ENCODE assay signal across 17 cellular contexts in genomic region chr11:87012089-87012488, GRCh38. TPM values are rescaled to one million over a fixed set of nuclear protein-coding genes. Genes with fewer than 3 reads are reported as not detected.
A peak's percentile ranks its signal among the peaks of the same experiment; 100 is the strongest.
DNase-seq lines count a peak whose midpoint lies in the region; ATAC-seq, FAIRE-seq and TF ChIP-seq lines count a peak whose summit lies in the region.
"Had no signal": no experiment of that assay in that cellular context is flagged by ENCODE, and none has a peak within 500 bp of the region (broad histone marks: within the 10 kb centered on the region; RNA-seq: fewer than 3 reads in every experiment).

No MANE protein-coding gene starts in this region.

- FAIRE-seq in HepG2 (lab: Jason Lieb, UNC), result peak; percentile 15
- no peak for FAIRE-seq in K562 (lab: Jason Lieb, UNC)
- FAIRE-seq: GM12891, GM18507 had no signal

- no peaks in the 10 kb centered on the region for H3K9me1 ChIP-seq in K562 (ENCODE audit: control insufficient read depth, insufficient read depth, low read length)

- H3K9me2 ChIP-seq in SK-N-SH, result no peaks in the 10 kb centered on the region

- POLR2A ChIA-PET in HepG2 (lab: Yijun Ruan, JAX), result interaction anchor here (1.3 to 2.1 kb wide), 2 partner anchors 26 to 56 kb away, joined by 4 to 9 read pairs; partner anchors contain the start of genes FZD4 and TMEM135
- POLR2A ChIA-PET in K562 (lab: Yijun Ruan, JAX), result interaction anchor here (1.4 kb wide), 1 partner anchor 19 kb away, joined by 5 read pairs; no protein-coding TSS in a partner anchor
- POLR2A ChIA-PET in SK-N-SH (lab: Yijun Ruan, JAX), result no interaction called here

- CTCF ChIA-PET in HepG2 (lab: Yijun Ruan, JAX; ENCODE audit: low intra/inter-chr PET ratio, low total read pairs), result no interaction called here
- CTCF ChIA-PET in K562 (lab: Yijun Ruan, JAX; ENCODE audit: low intra/inter-chr PET ratio), result no interaction called here
- CTCF ChIA-PET in SK-N-SH (lab: Yijun Ruan, JAX), result interaction anchor here (0.7 kb wide), 1 partner anchor 28 kb away, joined by 3 read pairs; no protein-coding TSS in a partner anchor

- intact Hi-C loops in HepG2 (cut with micrococcal nuclease; ENCODE audit: unreplicated experiment) (no loop called here), right lobe of liver (cut with DNase I) (no loop called here), K562 (cut with micrococcal nuclease) (no loop called here), upper lobe of right lung (cut with DNase I) (no loop called here)

- H3K9ac ChIP-seq in HepG2 (ENCODE audit: insufficient read depth, low read depth, low read length), result no peak overlapping the region
- H3K9ac ChIP-seq in K562 (ENCODE audit: insufficient read depth in 1 of 2, low read depth in 2 of 2, low read length in 2 of 2), result no peak overlapping the region
- no peak overlapping the region for H3K9ac ChIP-seq in SK-N-SH

- peak in 1 of 2 experiments; percentile 78; a peak in 2 of 4 replicates for TF ChIP-seq EP300 in HepG2 (IDR thresholded peaks at IDR 0.05; ENCODE audit: low read depth in 2 of 2, low read length in 2 of 2)
- TF ChIP-seq EP300 in HepG2 (CRISPR knock-in tag; IDR thresholded peaks at IDR 0.05; ENCODE audit: borderline replicate concordance), result no peak
- no peak for TF ChIP-seq EP300 in K562 (IDR thresholded peaks at IDR 0.05; ENCODE audit: low read length)
- no peak for TF ChIP-seq EP300 in SK-N-SH (IDR thresholded peaks at IDR 0.05; ENCODE audit: borderline replicate concordance in 1 of 2, low read depth in 1 of 2, low read length in 1 of 2)

- H3K4me1 ChIP-seq in HepG2 (ENCODE audit: insufficient read depth, low read length) (peaks cover 53% of the 10 kb centered on the region), right lobe of liver (no peaks in the 10 kb centered on the region), K562 (replicated peaks in 1 of 2; ENCODE audit: control insufficient read depth in 2 of 2, insufficient read depth in 2 of 2, low read length in 2 of 2) (no peaks in the 10 kb centered on the region), upper lobe of right lung (no peaks in the 10 kb centered on the region), SK-N-SH (ENCODE audit: control insufficient read depth in 1 of 2, insufficient read depth in 2 of 2, low read depth in 1 of 2, low read length in 1 of 2) (no peaks in the 10 kb centered on the region)

- H3K4me2 ChIP-seq in HepG2 (ENCODE audit: low read depth, low read length) (0 out of 2 replicates have a peak overlapping the region, but pooled peaks have one; percentile 9), K562 (ENCODE audit: insufficient read depth, low read length) (no peak overlapping the region), SK-N-SH (no peak overlapping the region)
- H3K4me2 ChIP-seq: GM23338 had no signal

- no peaks in the 10 kb centered on the region for H3K36me3 ChIP-seq in HepG2 (replicated peaks in 1 of 2; ENCODE audit: control insufficient read depth in 1 of 2, insufficient read depth in 2 of 2, low read length in 2 of 2)
- no peaks in the 10 kb centered on the region for H3K36me3 ChIP-seq in right lobe of liver
- H3K36me3 ChIP-seq in K562 (ENCODE audit: control insufficient read depth, insufficient read depth, low read length), result no peaks in the 10 kb centered on the region
- H3K36me3 ChIP-seq in upper lobe of right lung, result no peaks in the 10 kb centered on the region
- H3K36me3 ChIP-seq in SK-N-SH (replicated peaks in 1 of 2; ENCODE audit: control insufficient read depth in 1 of 2, insufficient read depth in 2 of 2, low read length in 1 of 2), result no peaks in the 10 kb centered on the region

- no peaks in the 10 kb centered on the region for H3K9me3 ChIP-seq in HepG2 (ENCODE audit: low read length)
- no peaks in the 10 kb centered on the region for H3K9me3 ChIP-seq in right lobe of liver
- no peaks in the 10 kb centered on the region for H3K9me3 ChIP-seq in K562 (replicated peaks; ENCODE audit: control insufficient read depth, insufficient read depth, low read depth, low read length)
- no peaks in the 10 kb centered on the region for H3K9me3 ChIP-seq in upper lobe of right lung
- no peaks in the 10 kb centered on the region for H3K9me3 ChIP-seq in SK-N-SH
- H3K9me3 ChIP-seq: Caco-2 had no signal

- H3K27ac ChIP-seq in HepG2 (ENCODE audit: extremely low read length, insufficient read depth, low read length) (no peak overlapping the region), right lobe of liver (no peak overlapping the region), K562 (ENCODE audit: extremely low read depth, low read depth, low read length) (no peak overlapping the region), upper lobe of right lung (no peak overlapping the region), SK-N-SH (ENCODE audit: low read depth in 2 of 2, low read length in 1 of 2) (no peak overlapping the region)

- ATAC-seq in HepG2 (peak; percentile 72), right lobe of liver (no peak), K562 (0 out of 3 replicates have a peak, but pooled peaks have one; percentile 28), upper lobe of right lung (peak; percentile 27)
- ATAC-seq: GM23338, HCT116 had no signal

- in situ Hi-C loops in HepG2 (cut with HindIII; ENCODE audit: extremely low pct_ligation_motif_present, low pct_unique_long_range_greater_than_20kb) (no loop called here), K562 (cut with MboI) (no loop called here)

- H4K20me1 ChIP-seq in HepG2 (ENCODE audit: insufficient read depth, low read length), result no peaks in the 10 kb centered on the region
- no peaks in the 10 kb centered on the region for H4K20me1 ChIP-seq in K562 (replicated peaks; ENCODE audit: control insufficient read depth, insufficient read depth, low read length)
- H4K20me1 ChIP-seq in SK-N-SH (ENCODE audit: insufficient read depth), result no peaks in the 10 kb centered on the region

- H3K27me3 ChIP-seq in HepG2 (ENCODE audit: control insufficient read depth in 1 of 2, insufficient read depth in 2 of 2, low read length in 2 of 2), result no peaks in the 10 kb centered on the region
- no peaks in the 10 kb centered on the region for H3K27me3 ChIP-seq in right lobe of liver
- no peaks in the 10 kb centered on the region for H3K27me3 ChIP-seq in K562 (ENCODE audit: control insufficient read depth in 2 of 2, insufficient read depth in 2 of 2, low read length in 2 of 2)
- no peaks in the 10 kb centered on the region for H3K27me3 ChIP-seq in upper lobe of right lung
- no peaks in the 10 kb centered on the region for H3K27me3 ChIP-seq in SK-N-SH (ENCODE audit: insufficient read depth)

- H3F3A ChIP-seq in SK-N-SH (replicated peaks; ENCODE audit: insufficient read depth), result no peaks in the 10 kb centered on the region

- BruUV-seq in HepG2 (replicated peaks; lab: Mats Ljungman, UMichigan), result no TSS peak
- no TSS peak for BruUV-seq in K562 (replicated peaks; lab: Mats Ljungman, UMichigan)

- H3K79me2 ChIP-seq in HepG2 (ENCODE audit: insufficient read depth, low read length), result no peaks in the 10 kb centered on the region
- H3K79me2 ChIP-seq in K562 (ENCODE audit: control insufficient read depth, insufficient read depth, low read length), result no peaks in the 10 kb centered on the region
- H3K79me2 ChIP-seq in SK-N-SH (ENCODE audit: insufficient read depth), result no peaks in the 10 kb centered on the region

- TF ChIP-seq POLR2A in HepG2 (IDR thresholded peaks at IDR 0.05; ENCODE audit: insufficient read depth in 1 of 2, low read depth in 2 of 2, low read length in 2 of 2) (no peak), right lobe of liver (IDR thresholded peaks at IDR 0.05) (no peak), K562 (conservative IDR thresholded peaks at IDR 0.05) (no peak)

- TF ChIP-seq CTCF in HepG2 (CRISPR knock-in tag; IDR thresholded peaks at IDR 0.05), result no peak
- TF ChIP-seq CTCF in right lobe of liver (IDR thresholded peaks at IDR 0.05), result no peak
- TF ChIP-seq CTCF in K562 (IDR thresholded peaks at IDR 0.05 in 2 of 3, conservative IDR thresholded peaks at IDR 0.05 in 1 of 3; ENCODE audit: insufficient read depth in 2 of 3, low read depth in 1 of 3, low read length in 3 of 3), result no peak
- no peak for TF ChIP-seq CTCF in upper lobe of right lung (IDR thresholded peaks at IDR 0.05)
- no peak for TF ChIP-seq CTCF in SK-N-SH (IDR thresholded peaks at IDR 0.05)

- DNase-seq in HepG2 (ENCODE audit: low spot score), result peak; percentile 65
- no peak for DNase-seq in right lobe of liver
- DNase-seq in K562 (ENCODE audit: extremely low read depth in 1 of 4, low spot score in 3 of 4), result no peak
- no peak for DNase-seq in upper lobe of right lung
- DNase-seq in COLO668 (lab: John Stamatoyannopoulos, UW; ENCODE audit: unreplicated experiment), result no peak
- DNase-seq in SK-N-SH, result no peak
- DNase-seq: C1 segment of cervical spinal cord; Caco-2; CD4-positive, alpha-beta memory T cell; DMS153; DMS79 treated with DMSO at 0.1 percent for 48 hours; GF-D8; H9 had no signal

- no peak overlapping the region for H2AFZ ChIP-seq in HepG2 (ENCODE audit: low read length)
- H2AFZ ChIP-seq in K562 (ENCODE audit: low read depth, low read length), result peak overlapping the region; percentile 59; the same call in 1 of the 2 replicates
- H2AFZ ChIP-seq in SK-N-SH (ENCODE audit: low read depth), result no peak overlapping the region

- TF ChIP-seq RAD21 in HepG2 (CRISPR knock-in tag; IDR thresholded peaks at IDR 0.05) (no peak), K562 (CRISPR knock-in tag; conservative IDR thresholded peaks at IDR 0.05 in 1 of 2, IDR thresholded peaks at IDR 0.05 in 1 of 2) (no peak), SK-N-SH (IDR thresholded peaks at IDR 0.05; ENCODE audit: low read length) (no peak)

- H3K4me3 ChIP-seq in HepG2 (replicated peaks in 1 of 3; ENCODE audit: insufficient read depth in 1 of 3, low read depth in 2 of 3, low read length in 3 of 3), result no peak overlapping the region
- no peak overlapping the region for H3K4me3 ChIP-seq in right lobe of liver
- H3K4me3 ChIP-seq in K562, result no peak overlapping the region
- H3K4me3 ChIP-seq in upper lobe of right lung, result no peak overlapping the region
- no peak overlapping the region for H3K4me3 ChIP-seq in SK-N-SH (ENCODE audit: low read depth in 2 of 2, low read length in 1 of 2)
- H3K4me3 ChIP-seq: GM23338 had no signal

- WGBS in HepG2 (ENCODE audit: low lambda C conversion rate), result 11% methylated on average over 1 of the region's 1 CpG
- WGBS in right lobe of liver (ENCODE audit: insufficient coverage, low coverage, low lambda C conversion rate, missing lambda C conversion rate), result 42% methylated on average over 1 of the region's 1 CpG
- WGBS in K562 (ENCODE audit: insufficient coverage, low coverage, missing lambda C conversion rate), result 62% methylated on average over 1 of the region's 1 CpG
- WGBS in SK-N-SH (ENCODE audit: low lambda C conversion rate), result 53% methylated on average over 1 of the region's 1 CpG

RNA-seq across cellular contexts. Expression of gene TMEM135, which starts 25.6 kb away (rescaled TPM):
- 88.9 and 137 TPM in 2 replicates for total RNA-seq in HepG2 (2016; rRNA removed; fragmentation: Illumina TruSeq; extraction: Trizol)
- 13.8 and 23.1 TPM in 2 replicates for total RNA-seq in HepG2 (2016; cell fraction: cytosol; rRNA removed; fragmentation: Illumina TruSeq; extraction: Trizol; ENCODE audit: low read depth)
- total RNA-seq in HepG2 (2016; cell fraction: insoluble cytoplasmic fraction; rRNA removed; fragmentation: Illumina TruSeq; extraction: Trizol), result 89.3 and 110 TPM in 2 replicates
- total RNA-seq in HepG2 (2016; cell fraction: membrane; rRNA removed; fragmentation: Illumina TruSeq; extraction: Trizol), result 53.8 and 64.4 TPM in 2 replicates
- 114 and 120 TPM in 2 replicates for total RNA-seq in HepG2 (2016; cell fraction: nucleus; rRNA removed; fragmentation: Illumina TruSeq; extraction: Trizol)
- polyA plus RNA-seq in HepG2 (2011; rRNA removed), result 29.8 and 36.6 TPM in 2 replicates
- 22.7 and 40.1 TPM in 2 replicates for polyA plus RNA-seq in HepG2 (2011; cell fraction: cytosol; rRNA removed)
- polyA plus RNA-seq in HepG2 (2011; cell fraction: nucleus; rRNA removed), result 31.7 and 48.3 TPM in 2 replicates
- polyA plus RNA-seq in HepG2 (2012), result 28.2 and 36.9 TPM in 2 replicates
- polyA plus RNA-seq in HepG2 (2016; cell fraction: cytosol; fragmentation: Illumina TruSeq; extraction: Trizol; ENCODE audit: low read depth), result 4.8 and 5.5 TPM in 2 replicates
- 68.6 and 71.6 TPM in 2 replicates for polyA plus RNA-seq in HepG2 (2016; cell fraction: insoluble cytoplasmic fraction; fragmentation: Illumina TruSeq; extraction: Trizol; ENCODE audit: low read depth)
- polyA plus RNA-seq in HepG2 (2016; cell fraction: membrane; fragmentation: Illumina TruSeq; extraction: Trizol; ENCODE audit: low read depth), result 17.9 and 19.7 TPM in 2 replicates
- 49.6 and 80.2 TPM in 2 replicates for polyA plus RNA-seq in HepG2 (2016; cell fraction: nucleus; fragmentation: Illumina TruSeq; extraction: Trizol; ENCODE audit: insufficient read depth, low read depth)
- polyA minus RNA-seq in HepG2 (2011; rRNA and poly(A)+ RNA removed; ENCODE audit: low replicate concordance), result 29.8 and 153 TPM in 2 replicates
- 48.6 and 52.1 TPM in 2 replicates for polyA minus RNA-seq in HepG2 (2011; cell fraction: cytosol; rRNA and poly(A)+ RNA removed)
- 145 and 211 TPM in 2 replicates for polyA minus RNA-seq in HepG2 (2011; cell fraction: nucleus; rRNA and poly(A)+ RNA removed)
- total RNA-seq in right lobe of liver, result 10 to 100 TPM; 12.2 to 27.9 (median 18.8) TPM
- total RNA-seq in K562 (2011; cell fraction: chromatin; rRNA removed; ENCODE audit: low replicate concordance), result 53.5 and 67.7 TPM in 2 replicates
- total RNA-seq in K562 (2011; cell fraction: nucleolus; rRNA removed), result 29.0 and 34.1 TPM in 2 replicates
- 47.7 and 69.0 TPM in 2 replicates for total RNA-seq in K562 (2011; cell fraction: nucleoplasm; rRNA removed)
- total RNA-seq in K562 (2014; rRNA removed), result 17.3 and 18.1 TPM in 2 replicates
- 50.4 and 76.4 TPM in 2 replicates for total RNA-seq in K562 (2014; rRNA removed; fragmentation: Illumina TruSeq; extraction: Trizol)
- 39.5 and 53.6 TPM in 2 replicates for total RNA-seq in K562 (2015; rRNA removed; fragmentation: Illumina TruSeq; extraction: Trizol)
- 41.4 and 49.4 TPM in 2 replicates for total RNA-seq in K562 (2021)
- 36.4 and 45.1 TPM in 2 replicates for polyA plus RNA-seq in K562 (2011; rRNA removed)
- polyA plus RNA-seq in K562 (2011; cell fraction: cytosol; rRNA removed), result 25.2 and 57.5 TPM in 2 replicates
- 42.6 and 53.1 TPM in 2 replicates for polyA plus RNA-seq in K562 (2011; cell fraction: nucleus; rRNA removed)
- polyA plus RNA-seq in K562 (2012), result 22.6 and 38.2 TPM in 2 replicates
- 23.1 and 23.2 TPM in 2 replicates for polyA plus RNA-seq in K562 (2014; fragmentation: Illumina TruSeq; extraction: Trizol)
- 10 to 100 TPM; 24.0 to 24.9 TPM for polyA plus RNA-seq in K562 (2014; fragmentation: Nextera tagmentation; extraction: Ambion mirVana)
- polyA plus RNA-seq in K562 (2014; rRNA removed), result 17.7 and 19.6 TPM in 2 replicates
- 59.9 and 79.4 TPM in 2 replicates for polyA minus RNA-seq in K562 (2011; rRNA and poly(A)+ RNA removed)
- polyA minus RNA-seq in K562 (2011; cell fraction: cytosol; rRNA and poly(A)+ RNA removed), result 22.8 and 25.4 TPM in 2 replicates
- polyA minus RNA-seq in K562 (2011; cell fraction: nucleus; rRNA and poly(A)+ RNA removed), result 69.3 and 81.3 TPM in 2 replicates
- 24.5 TPM for total RNA-seq in upper lobe of right lung
- 3.0 and 5.2 TPM in 2 replicates for polyA plus RNA-seq in SK-N-SH (2012; rRNA removed)
- 4.5 and 4.9 TPM in 2 replicates for polyA plus RNA-seq in SK-N-SH (2012; cell fraction: cytosol; rRNA removed)
- 4.1 and 6.5 TPM in 2 replicates for polyA plus RNA-seq in SK-N-SH (2012; cell fraction: nucleus; rRNA removed)

RNA-seq across cellular contexts. Expression of gene FZD4, which starts 56.9 kb away (rescaled TPM):
- total RNA-seq in HepG2 (2016; rRNA removed; fragmentation: Illumina TruSeq; extraction: Trizol) (34.7 and 46.5 TPM in 2 replicates), right lobe of liver (10 to 100 TPM; 12.5 to 26.1 (median 17.1) TPM), K562 (2014; rRNA removed) (5.0 and 5.7 TPM in 2 replicates), K562 (2014; rRNA removed; fragmentation: Illumina TruSeq; extraction: Trizol) (5.1 and 5.7 TPM in 2 replicates), K562 (2015; rRNA removed; fragmentation: Illumina TruSeq; extraction: Trizol) (7.6 and 7.9 TPM in 2 replicates), K562 (2021) (6.1 and 6.3 TPM in 2 replicates), upper lobe of right lung (57.4 TPM)
- 3.4 and 3.7 TPM in 2 replicates for total RNA-seq in HepG2 (2016; cell fraction: cytosol; rRNA removed; fragmentation: Illumina TruSeq; extraction: Trizol; ENCODE audit: low read depth)
- 36.7 and 46.5 TPM in 2 replicates for total RNA-seq in HepG2 (2016; cell fraction: insoluble cytoplasmic fraction; rRNA removed; fragmentation: Illumina TruSeq; extraction: Trizol)
- total RNA-seq in HepG2 (2016; cell fraction: membrane; rRNA removed; fragmentation: Illumina TruSeq; extraction: Trizol), result 15.6 and 16.1 TPM in 2 replicates
- total RNA-seq in HepG2 (2016; cell fraction: nucleus; rRNA removed; fragmentation: Illumina TruSeq; extraction: Trizol), result 57.2 and 60.7 TPM in 2 replicates
- polyA plus RNA-seq in HepG2 (2011; rRNA removed) (49.1 and 70.4 TPM in 2 replicates), K562 (2011; rRNA removed) (6.2 and 7.3 TPM in 2 replicates), K562 (2014; fragmentation: Illumina TruSeq; extraction: Trizol) (5.1 and 6.2 TPM in 2 replicates), K562 (2014; fragmentation: Nextera tagmentation; extraction: Ambion mirVana) (1 to 10 TPM; 1.2 to 1.4 TPM), K562 (2014; rRNA removed) (5.8 and 6.7 TPM in 2 replicates), SK-N-SH (2012; rRNA removed) (0.72 and 0.93 TPM in 2 replicates)
- 41.6 and 43.4 TPM in 2 replicates for polyA plus RNA-seq in HepG2 (2011; cell fraction: cytosol; rRNA removed)
- 33.6 and 37.4 TPM in 2 replicates for polyA plus RNA-seq in HepG2 (2011; cell fraction: nucleus; rRNA removed)
- polyA plus RNA-seq in HepG2 (2012), result 22.8 and 29.0 TPM in 2 replicates
- polyA plus RNA-seq in HepG2 (2016; cell fraction: cytosol; fragmentation: Illumina TruSeq; extraction: Trizol; ENCODE audit: low read depth), result 1.4 and 1.5 TPM in 2 replicates
- polyA plus RNA-seq in HepG2 (2016; cell fraction: insoluble cytoplasmic fraction; fragmentation: Illumina TruSeq; extraction: Trizol; ENCODE audit: low read depth), result 19.7 and 21.6 TPM in 2 replicates
- 4.3 and 4.6 TPM in 2 replicates for polyA plus RNA-seq in HepG2 (2016; cell fraction: membrane; fragmentation: Illumina TruSeq; extraction: Trizol; ENCODE audit: low read depth)
- polyA plus RNA-seq in HepG2 (2016; cell fraction: nucleus; fragmentation: Illumina TruSeq; extraction: Trizol; ENCODE audit: insufficient read depth, low read depth), result 58.8 and 63.1 TPM in 2 replicates
- polyA minus RNA-seq in HepG2 (2011; rRNA and poly(A)+ RNA removed; ENCODE audit: low replicate concordance), result 16.6 and 151 TPM in 2 replicates
- polyA minus RNA-seq in HepG2 (2011; cell fraction: cytosol; rRNA and poly(A)+ RNA removed), result 66.3 and 82.1 TPM in 2 replicates
- 43.3 and 46.9 TPM in 2 replicates for polyA minus RNA-seq in HepG2 (2011; cell fraction: nucleus; rRNA and poly(A)+ RNA removed)
- 6.9 and 12.4 TPM in 2 replicates for total RNA-seq in K562 (2011; cell fraction: chromatin; rRNA removed; ENCODE audit: low replicate concordance)
- total RNA-seq in K562 (2011; cell fraction: nucleolus; rRNA removed), result 7.7 and 10.0 TPM in 2 replicates
- 14.2 TPM in 2 replicates for total RNA-seq in K562 (2011; cell fraction: nucleoplasm; rRNA removed)
- 3.1 and 7.3 TPM in 2 replicates for polyA plus RNA-seq in K562 (2011; cell fraction: cytosol; rRNA removed)
- polyA plus RNA-seq in K562 (2011; cell fraction: nucleus; rRNA removed), result 3.9 and 5.8 TPM in 2 replicates
- 4.1 and 6.1 TPM in 2 replicates for polyA plus RNA-seq in K562 (2012)
- 6.9 and 7.1 TPM in 2 replicates for polyA minus RNA-seq in K562 (2011; rRNA and poly(A)+ RNA removed)
- polyA minus RNA-seq in K562 (2011; cell fraction: cytosol; rRNA and poly(A)+ RNA removed), result 2.3 and 3.3 TPM in 2 replicates
- 2.2 and 4.6 TPM in 2 replicates for polyA minus RNA-seq in K562 (2011; cell fraction: nucleus; rRNA and poly(A)+ RNA removed)
- polyA plus RNA-seq in SK-N-SH (2012; cell fraction: cytosol; rRNA removed), result 0.81 and 0.82 TPM in 2 replicates
- polyA plus RNA-seq in SK-N-SH (2012; cell fraction: nucleus; rRNA removed), result 0.62 and 1.0 TPM in 2 replicates
- polyA plus RNA-seq: CD4-positive, alpha-beta memory T cell had no signal

Comparison
In these comparisons a context has a peak if more than half of its experiments do, and no peak if none do; other contexts are left out.
1. ATAC-seq: peak in HepG2 (single experiment), K562 (single experiment) and upper lobe of right lung (single experiment); none in right lobe of liver (0 of 4).
2. Of the 241 proteins assayed by ChIP-seq in both HepG2 and K562: peak only in HepG2: BCL6, CEBPB, CEBPG, FOSL1, FOXA3, GATAD2A and 8 more; only in K562: none; in both: none; in neither: 222; mixed calls (peak in some experiments, not most) for 5.